Comparison of ENCODE assay signal across 25 cellular contexts in the genomic region with DNA sequence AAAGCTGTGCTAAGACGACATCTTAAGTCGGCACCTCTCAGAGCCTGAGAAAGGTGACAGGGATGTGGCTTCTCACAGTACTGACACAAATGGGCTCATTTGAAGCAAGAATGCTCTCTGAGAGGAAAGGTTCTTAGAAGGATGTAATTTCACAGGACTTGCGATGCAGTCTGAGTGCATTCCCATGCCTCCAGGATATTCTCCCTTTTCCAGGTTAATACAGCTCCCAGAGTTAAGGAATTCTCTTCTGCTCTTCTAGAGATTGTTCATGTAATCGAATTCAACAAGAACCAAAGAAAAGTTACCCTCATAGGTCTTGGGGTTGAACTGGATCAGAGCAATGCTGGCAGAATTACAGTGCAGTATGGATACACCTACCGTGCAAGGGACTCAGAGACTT.
"Had no signal": no experiment of that assay in that cellular context is flagged by ENCODE, and none has a peak within 500 bp of the region (broad histone marks: within the 10 kb centered on the region; RNA-seq: fewer than 3 reads in every experiment).

No MANE protein-coding gene starts in this region.

- H3K27ac ChIP-seq: neutrophil, pancreas, psoas muscle, right lobe of liver, sigmoid colon, stomach, thoracic aorta, thyroid gland, tibial nerve, upper lobe of left lung, vagina had no signal

- FAIRE-seq: pancreas, small intestine, urothelium cell line had no signal

- H3K27me3 ChIP-seq: pancreas, right lobe of liver, sigmoid colon, thyroid gland, tibial nerve, upper lobe of left lung, vagina had no signal

- H3K4me3 ChIP-seq: pancreas, psoas muscle, right lobe of liver, sigmoid colon, stomach, thoracic aorta, thyroid gland, tibial nerve, upper lobe of left lung, vagina had no signal

- H3K9me3 ChIP-seq: neutrophil, pancreas, psoas muscle, right lobe of liver, sigmoid colon, stomach, thoracic aorta, thyroid gland, tibial nerve, upper lobe of left lung, vagina had no signal

- DNase-seq: naive B cell; natural killer cell; nucleus accumbens; pancreas; posterior cingulate gyrus; psoas muscle; right cardiac atrium; right lobe of liver; sigmoid colon; small intestine; stimulated activated CD4-positive, alpha-beta T cell treated with anti-CD3 and anti-CD28 coated beads, Interleukin-15, amount 100 ng/mL, for 24 hours; stimulated activated CD4-positive, alpha-beta T cell treated with anti-CD3 and anti-CD28 coated beads, Interleukin-2, amount 100 ng/mL, for 24 hours; stimulated activated CD4-positive, alpha-beta T cell treated with anti-CD3 and anti-CD28 coated beads, Interleukin-2, amount 100 ng/mL, for 48 hours; stimulated activated CD4-positive, alpha-beta T cell treated with anti-CD3 and anti-CD28 coated beads, Interleukin-4, amount 100 ng/mL, for 24 hours; stimulated activated naive B cell treated with anti-CD40 and anti-IgM and Interleukin-4, amounts not matched to agents 10 μg/mL and 1 μg/mL and 100 μg/mL, for 72 hours; stimulated activated naive CD4-positive, alpha-beta T cell treated with Interleukin-2 at 50 U/mL for 16 hours; stomach; thyroid gland; trophoblast cell; upper lobe of left lung had no signal

- H3K36me3 ChIP-seq: neutrophil, pancreas, right lobe of liver, sigmoid colon, stomach, thoracic aorta, thyroid gland, tibial nerve, upper lobe of left lung, vagina had no signal

- H3K4me1 ChIP-seq: pancreas, psoas muscle, right lobe of liver, sigmoid colon, stomach, thyroid gland, tibial nerve, upper lobe of left lung, vagina had no signal
